Comparison of ENCODE assay signal across 21 cellular contexts in the genomic region with DNA sequence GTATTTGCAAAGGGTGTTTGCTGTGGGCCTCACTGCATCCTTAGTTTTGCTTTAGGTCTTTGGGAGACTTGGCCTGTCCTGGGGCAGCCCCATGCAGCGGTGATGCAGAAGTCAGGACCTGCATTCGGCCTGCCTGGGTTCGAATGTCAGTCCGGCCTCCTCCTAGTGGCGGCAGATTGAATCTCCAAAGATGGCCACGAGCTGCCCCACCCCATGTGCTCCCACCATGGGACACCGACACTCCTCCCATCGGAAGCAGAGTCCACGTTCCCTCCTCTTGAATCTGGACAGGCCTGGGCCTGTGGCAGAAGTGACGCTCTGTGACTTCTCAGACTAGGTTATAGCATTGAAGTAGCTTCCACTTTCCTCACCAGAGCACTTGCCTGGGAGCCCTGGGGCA. TPM values are rescaled to one million over a fixed set of nuclear protein-coding genes. Genes with fewer than 3 reads are reported as not detected.
"Had no signal": no experiment of that assay in that cellular context is flagged by ENCODE, and none has a peak within 500 bp of the region (broad histone marks: within the 10 kb centered on the region; RNA-seq: fewer than 3 reads in every experiment).

No MANE protein-coding gene starts in this region.

- H3K9me3 Mint-ChIP-seq: activated naive CD8-positive, alpha-beta T cell treated with anti-CD3 and anti-CD28 coated beads for 36 hours; activated T-cell treated with anti-CD3 and anti-CD28 coated beads, Interleukin-2, amount 50 U/mL, for 4 hours; neural crest cell had no signal

- H3K4me3 Mint-ChIP-seq: activated naive CD8-positive, alpha-beta T cell treated with anti-CD3 and anti-CD28 coated beads for 36 hours; activated T-cell treated with anti-CD3 and anti-CD28 coated beads, Interleukin-2, amount 50 U/mL, for 4 hours; neural crest cell had no signal

- H3K27ac Mint-ChIP-seq: activated naive CD8-positive, alpha-beta T cell treated with anti-CD3 and anti-CD28 coated beads for 36 hours had no signal

- H3K27me3 ChIP-seq: upper lobe of left lung had no signal

- H3K9me3 ChIP-seq: upper lobe of left lung had no signal

- H3K4me3 ChIP-seq: upper lobe of left lung had no signal

- H3K36me3 ChIP-seq: upper lobe of left lung had no signal

- FAIRE-seq: endometrium, kidney had no signal

- DNase-seq: activated CD4-positive, alpha-beta T cell treated with anti-CD3 and anti-CD28 coated beads, Interleukin-2, amount 50 U/mL, for 48 hours; activated CD4-positive, CD25-positive, alpha-beta regulatory T cell treated with anti-CD3 and anti-CD28 coated beads, Interleukin-2, amount 50 U/mL, for 72 hours; activated effector memory CD4-positive, alpha-beta T cell treated with anti-CD3 and anti-CD28 coated beads, Interleukin-2, amount 50 U/mL, for 16 hours; activated naive CD8-positive, alpha-beta T cell treated with anti-CD3 and anti-CD28 coated beads for 36 hours; activated T-cell treated with anti-CD3 and anti-CD28 coated beads, Interleukin-2, amount 50 U/mL, for 4 hours; anterior cingulate cortex; head of caudate nucleus; stimulated activated CD4-positive, alpha-beta T cell treated with anti-CD3 and anti-CD28 coated beads, Interleukin-12 subunit alpha, Interleukin-12 subunit beta, amount 100 ng/mL, for 4 hours; stimulated activated naive CD4-positive, alpha-beta T cell treated with Interleukin-2 at 50 U/mL for 16 hours; T-helper 2 cell; upper lobe of left lung had no signal

- ATAC-seq: activated T-cell treated with anti-CD3 and anti-CD28 coated beads, Interleukin-2, amount 50 U/mL, for 4 hours; esophagus mucosa had no signal

- H3K4me1 Mint-ChIP-seq: neural crest cell had no signal

- H3K36me3 Mint-ChIP-seq: activated naive CD8-positive, alpha-beta T cell treated with anti-CD3 and anti-CD28 coated beads for 36 hours had no signal

RNA-seq across cellular contexts. Expression of a gene that starts 16.3 kb away (rescaled TPM):
- total RNA-seq: activated naive CD8-positive, alpha-beta T cell treated with anti-CD3 and anti-CD28 coated beads for 36 hours; activated T-cell treated with anti-CD3 and anti-CD28 coated beads, Interleukin-2, amount 50 U/mL, for 4 hours; chondrocyte; dermis microvascular lymphatic vessel endothelial cell; esophagus mucosa; kidney; lower leg skin; myocyte; neural crest cell; sciatic nerve; upper lobe of left lung had no signal

RNA-seq across cellular contexts. Expression of a gene that starts 27.5 kb away (rescaled TPM):
- total RNA-seq: activated naive CD8-positive, alpha-beta T cell treated with anti-CD3 and anti-CD28 coated beads for 36 hours; activated T-cell treated with anti-CD3 and anti-CD28 coated beads, Interleukin-2, amount 50 U/mL, for 4 hours; chondrocyte; dermis microvascular lymphatic vessel endothelial cell; esophagus mucosa; fibroblast of villous mesenchyme; lower leg skin; neural crest cell had no signal
